In the genomic region with DNA sequence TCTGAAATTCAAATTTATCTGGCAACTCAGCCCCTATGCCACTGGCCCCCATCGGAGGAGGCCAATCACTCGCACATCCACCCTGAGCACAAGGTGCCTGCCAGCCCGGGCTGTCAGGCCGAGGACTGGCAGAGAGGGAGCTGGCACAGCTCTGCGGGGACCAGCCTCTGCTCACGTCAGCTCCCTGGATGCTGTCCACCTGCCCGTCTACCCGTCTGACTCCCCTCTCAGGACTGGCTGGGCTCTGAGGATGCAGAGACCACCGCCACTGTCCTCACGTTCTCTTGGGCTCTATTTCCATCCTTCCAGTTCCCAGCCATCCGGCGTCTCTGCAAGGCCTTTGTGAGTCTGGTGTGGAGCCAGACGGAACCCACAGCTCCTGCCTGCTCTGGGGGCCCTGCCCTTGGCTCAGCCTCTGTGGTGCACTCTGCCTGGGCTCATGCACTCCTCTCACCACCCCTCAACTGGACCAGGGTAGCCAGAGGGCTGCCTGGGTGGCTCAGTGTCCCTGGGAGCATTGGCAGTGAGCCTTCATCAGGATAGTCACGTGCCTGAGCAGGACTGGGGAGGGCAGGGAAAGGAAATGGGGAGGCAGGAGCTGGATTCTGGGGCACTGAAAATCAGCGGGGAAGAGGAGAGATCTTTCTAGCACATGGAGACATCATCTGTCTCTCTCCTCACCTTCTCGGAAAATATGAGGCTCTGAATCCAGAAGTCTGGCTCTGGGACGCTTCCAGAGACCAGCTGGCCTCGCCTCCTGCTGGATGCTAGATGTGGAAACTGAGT, we compare ENCODE assay signal across 10 cellular contexts.
"Had no signal": no experiment of that assay in that cellular context is flagged by ENCODE, and none has a peak within 500 bp of the region (broad histone marks: within the 10 kb centered on the region; RNA-seq: fewer than 3 reads in every experiment).

No MANE protein-coding gene starts in this region.

- H3K27ac ChIP-seq: adrenal gland, breast epithelium, gastroesophageal sphincter, neural progenitor cell, prostate gland, skin epidermis, transverse colon had no signal

- DNase-seq: cortex of kidney, kidney had no signal

- H3K4me2 ChIP-seq: neural progenitor cell had no signal

- H3K9me3 ChIP-seq: adrenal gland, breast epithelium, gastroesophageal sphincter, prostate gland, transverse colon had no signal

- H2AFZ ChIP-seq: neural progenitor cell had no signal

- H3K9ac ChIP-seq: neural progenitor cell had no signal

- H3K36me3 ChIP-seq: adrenal gland, breast epithelium, gastroesophageal sphincter, neural progenitor cell, prostate gland, transverse colon had no signal

- H3K4me3 ChIP-seq: adrenal gland, breast epithelium, gastroesophageal sphincter, neural progenitor cell, prostate gland, skin epidermis, transverse colon had no signal

- H3K4me1 ChIP-seq: adrenal gland, breast epithelium, neural progenitor cell, prostate gland had no signal

- H3K27me3 ChIP-seq: breast epithelium, neural progenitor cell had no signal

- FAIRE-seq: astrocyte, kidney had no signal
